Comparison of ENCODE assay signal across 8 cellular contexts in the genomic region with DNA sequence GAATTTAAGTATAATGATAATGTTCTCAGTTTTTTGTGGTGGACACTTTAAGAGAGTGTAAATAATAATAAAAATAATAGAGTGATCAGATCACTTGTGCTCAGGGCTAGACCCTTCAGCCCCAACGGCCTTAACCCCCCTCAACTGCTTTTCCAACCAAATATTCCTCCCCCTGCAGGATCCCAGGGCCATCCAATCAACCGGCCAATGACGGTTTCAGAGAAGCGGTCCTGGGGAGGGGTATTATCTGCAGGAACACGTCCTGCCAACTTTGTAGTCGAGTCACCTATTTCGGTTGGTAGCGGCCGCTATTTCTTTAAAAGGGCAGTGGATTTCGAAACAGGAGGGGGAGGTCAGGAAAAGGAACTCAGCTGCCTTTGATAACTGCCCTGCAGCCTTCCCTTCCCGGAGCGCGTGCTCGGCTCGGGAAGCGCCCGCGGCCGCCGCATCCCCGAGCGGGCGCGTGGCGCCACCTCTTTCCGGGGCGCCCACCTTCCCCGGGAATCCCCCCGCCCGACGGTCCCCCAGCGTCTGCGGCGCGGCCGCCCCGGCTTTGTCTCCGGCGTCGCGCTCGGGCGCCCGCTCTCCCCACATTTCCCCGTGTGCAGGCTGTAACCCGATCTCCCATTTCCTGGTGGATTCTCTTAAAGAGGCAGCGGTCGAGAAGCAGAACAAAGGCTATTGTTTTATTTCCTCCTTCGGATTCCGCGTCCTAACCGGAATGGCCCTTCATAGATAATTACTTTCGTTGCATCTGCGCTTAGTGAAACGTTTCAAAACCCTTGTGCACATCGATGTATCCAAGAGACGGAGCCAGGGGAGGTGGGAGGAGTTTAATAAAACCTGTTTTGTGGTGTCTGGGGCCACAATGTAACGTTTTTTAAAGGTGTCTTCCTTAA. TPM values are rescaled to one million over a fixed set of nuclear protein-coding genes. Genes with fewer than 3 reads are reported as not detected.
DNase-seq lines count a peak whose midpoint lies in the region; ATAC-seq and TF ChIP-seq lines count a peak whose summit lies in the region.

No MANE protein-coding gene starts in this region.

- no peaks in the 10 kb centered on the region for H3K9me3 Mint-ChIP-seq in activated CD4-positive, alpha-beta T cell treated with anti-CD3 and anti-CD28 coated beads for 36 hours (ENCODE audit: low read depth)

- peak overlapping the region; percentile 97 for H3K27ac ChIP-seq in colonic mucosa

- peak overlapping the region; percentile 67 for H3K4me3 ChIP-seq in colonic mucosa

- CTCF ChIA-PET in activated CD4-positive, alpha-beta T cell treated with anti-CD3 and anti-CD28 coated beads for 36 hours (lab: Charles Lee), result no interaction called here

- no peaks in the 10 kb centered on the region for H3K27me3 ChIP-seq in colonic mucosa

- no peak for TF ChIP-seq CTCF in colonic mucosa (IDR thresholded peaks at IDR 0.05)

- H3K9me3 ChIP-seq in colonic mucosa, result no peaks in the 10 kb centered on the region

- peak overlapping the region; percentile 100 for H3K27ac Mint-ChIP-seq in activated CD4-positive, alpha-beta T cell treated with anti-CD3 and anti-CD28 coated beads for 36 hours

- H3K36me3 ChIP-seq in colonic mucosa, result no peaks in the 10 kb centered on the region

- H3K4me1 Mint-ChIP-seq in activated CD4-positive, alpha-beta T cell treated with anti-CD3 and anti-CD28 coated beads for 36 hours, result peaks cover 24% of the 10 kb centered on the region

- no peaks in the 10 kb centered on the region for H3K27me3 Mint-ChIP-seq in activated CD4-positive, alpha-beta T cell treated with anti-CD3 and anti-CD28 coated beads for 36 hours

- ATAC-seq in GM19025 (IDR thresholded peaks at IDR 0.05; ENCODE audit: low read depth, unreplicated experiment) (peak; percentile 26), HG03196 (IDR thresholded peaks at IDR 0.05; ENCODE audit: unreplicated experiment) (peak; percentile 37), left colon (peak; percentile 72)
- peak; percentile 23 for ATAC-seq in activated CD4-positive, alpha-beta T cell treated with anti-CD3 and anti-CD28 coated beads for 36 hours

- intact Hi-C loops in activated CD4-positive, alpha-beta T cell treated with anti-CD3 and anti-CD28 coated beads for 36 hours (cut with DNase I, micrococcal nuclease), result loop anchor here (1.0 to 5.0 kb wide), 12 partner anchors 68 to 1036 kb away; partner anchors contain the start of genes BORCS5 (in 1 of the 2) and MAGOHB (in 1 of the 2)
- intact Hi-C loops in colonic mucosa (cut with DNase I), result no loop called here
- intact Hi-C loops in left colon (cut with DNase I, micrococcal nuclease), result no loop called here

- H3K9ac ChIP-seq in colonic mucosa (ENCODE audit: low read depth in 2 of 2, low read length in 2 of 2), result peak overlapping the region; percentile 65 to 80

- peak overlapping the region; percentile 93 for H3K4me3 Mint-ChIP-seq in activated CD4-positive, alpha-beta T cell treated with anti-CD3 and anti-CD28 coated beads for 36 hours

- POLR2A ChIA-PET in activated CD4-positive, alpha-beta T cell treated with anti-CD3 and anti-CD28 coated beads for 36 hours (lab: Charles Lee), result interaction anchor here (0.6 to 2.1 kb wide), 15 partner anchors 103 to 708 kb away, joined by 3 to 22 read pairs (median 4); partner anchors contain the start of gene BORCS5

- H3K4me1 ChIP-seq in colonic mucosa, result peaks cover 5% of the 10 kb centered on the region

- DNase-seq in Ammon's horn (ENCODE audit: low spot score), result peak; percentile 73
- DNase-seq in NCI-H446 (lab: John Stamatoyannopoulos, UW), result peak; percentile 59 to 78
- DNase-seq in activated CD4-positive, alpha-beta T cell treated with anti-CD3 and anti-CD28 coated beads for 36 hours, result peak; percentile 73
- peak; percentile 81 for DNase-seq in colonic mucosa
- DNase-seq in left colon, result peak; percentile 74 to 75
- peak; percentile 67 for DNase-seq in stimulated activated CD4-positive, alpha-beta T cell treated with anti-CD3 and anti-CD28 coated beads, Interleukin-1b, Interleukin-23, amount 100 ng/mL, for 48 hours

- H3K36me3 Mint-ChIP-seq in activated CD4-positive, alpha-beta T cell treated with anti-CD3 and anti-CD28 coated beads for 36 hours (ENCODE audit: low read depth), result peaks cover 22% of the 10 kb centered on the region

RNA-seq across cellular contexts. Expression of gene ETV6, which starts 0.7 kb away (rescaled TPM):
- total RNA-seq in activated CD4-positive, alpha-beta T cell treated with anti-CD3 and anti-CD28 coated beads for 36 hours, result 10 to 100 TPM; 53.5 to 56.7 TPM
- total RNA-seq in colonic mucosa (10 to 100 TPM; 49.2 to 73.1 TPM), left colon (10 to 100 TPM; 54.6 to 64.3 TPM)

Comparison
In these comparisons a context has a peak if more than half of its experiments do, and no peak if none do; other contexts are left out.
1. Peak in every context shown above with its lines: DNase-seq, ATAC-seq, H3K4me3 ChIP-seq and H3K27ac ChIP-seq.
2. intact Hi-C loops: an anchor here in activated CD4-positive, alpha-beta T cell treated with anti-CD3 and anti-CD28 coated beads for 36 hours (1.0 to 5.0 kb wide); none called in colonic mucosa and left colon.